In the genomic region with DNA sequence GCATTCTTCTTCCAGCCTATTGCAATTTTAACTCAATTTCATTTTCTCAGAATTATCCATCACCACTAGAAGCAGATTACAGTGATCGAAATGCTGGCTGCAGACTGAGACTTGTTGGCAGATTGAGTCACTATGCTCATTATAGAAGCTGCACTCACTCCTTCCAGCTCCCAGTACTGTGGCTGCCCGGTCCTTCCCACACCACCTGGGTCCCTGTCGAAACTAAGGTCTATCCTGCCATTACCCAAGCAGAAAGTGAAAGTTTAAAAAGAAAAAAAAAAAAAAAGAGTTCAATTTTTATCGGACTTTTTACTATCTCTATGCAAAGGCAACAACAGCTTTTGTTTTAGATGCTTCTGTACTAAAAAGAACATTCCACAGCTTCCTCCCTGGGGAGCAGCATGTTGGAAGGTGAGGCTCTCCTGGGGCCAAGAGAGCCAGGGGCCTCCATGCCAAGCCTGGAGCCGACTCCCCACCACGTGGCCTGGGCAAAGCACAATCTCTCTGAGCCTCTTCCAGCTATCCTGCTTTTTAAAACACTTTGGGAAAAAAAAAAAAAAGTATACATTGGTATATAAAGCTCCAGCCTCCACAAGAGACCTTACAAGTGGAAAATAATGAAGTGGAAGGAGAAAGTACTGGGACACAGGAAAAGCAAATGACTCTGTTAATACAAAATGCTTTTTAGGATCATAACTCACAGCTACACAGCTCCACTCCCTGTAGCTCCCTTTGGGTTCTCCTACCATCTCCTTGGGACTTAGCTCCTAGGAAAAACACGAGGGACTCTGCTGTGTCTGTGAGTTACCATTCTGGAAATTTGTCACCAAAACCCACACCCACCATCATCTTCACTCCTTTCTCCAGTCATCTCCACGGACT, we compare ENCODE assay signal across 13 cellular contexts.
A peak's percentile ranks its signal among the peaks of the same experiment; 100 is the strongest.
DNase-seq lines count a peak whose midpoint lies in the region; ATAC-seq and TF ChIP-seq lines count a peak whose summit lies in the region.
"Had no signal": no experiment of that assay in that cellular context is flagged by ENCODE, and none has a peak within 500 bp of the region (broad histone marks: within the 10 kb centered on the region; RNA-seq: fewer than 3 reads in every experiment).

No MANE protein-coding gene starts in this region.

- peak; percentile 61 for DNase-seq in GM03348 (ENCODE audit: low spot score)
- DNase-seq in mammary epithelial cell = peak; percentile 84
- DNase-seq in right atrium auricular region (ENCODE audit: low spot score) = no peak
- DNase-seq in colonic mucosa = no peak
- DNase-seq in NCI-H1105 (lab: John Stamatoyannopoulos, UW) = no peak
- no peak for DNase-seq in GM10266 (ENCODE audit: extremely low spot score)
- DNase-seq: activated naive CD4-positive, alpha-beta T cell treated with anti-CD3 and anti-CD28 coated beads for 36 hours; CD4-positive, alpha-beta memory T cell; foreskin melanocyte; mesendoderm had no signal

- WGBS in mammary epithelial cell (ENCODE audit: low coverage, missing lambda C conversion rate) = 1% methylated on average over 6 of the region's 8 CpGs

- no peaks in the 10 kb centered on the region for H3K9me3 ChIP-seq in mammary epithelial cell (replicated peaks; ENCODE audit: insufficient read depth, low read length)
- H3K9me3 ChIP-seq in right atrium auricular region = no peaks in the 10 kb centered on the region
- H3K9me3 ChIP-seq in skeletal muscle tissue (ENCODE audit: control insufficient read depth in 3 of 3, low read length in 3 of 3) = no peaks in the 10 kb centered on the region
- H3K9me3 ChIP-seq in colonic mucosa = no peaks in the 10 kb centered on the region

- H3K79me2 ChIP-seq in mammary epithelial cell (ENCODE audit: insufficient read depth, low read length) = peaks cover 43% of the 10 kb centered on the region

- H3K36me3 ChIP-seq in mammary epithelial cell (ENCODE audit: insufficient read depth, low read length) = peaks cover 37% of the 10 kb centered on the region
- H3K36me3 ChIP-seq in right atrium auricular region = peaks cover 56% of the 10 kb centered on the region
- peaks cover 32 to 38% (median 36%) of the 10 kb centered on the region in 3 donors for H3K36me3 ChIP-seq in skeletal muscle tissue (ENCODE audit: control insufficient read depth in 3 of 3, insufficient read depth in 3 of 3, low read length in 3 of 3)
- no peaks in the 10 kb centered on the region for H3K36me3 ChIP-seq in colonic mucosa

- dilution Hi-C loops in mammary epithelial cell (cut with HindIII; ENCODE audit: low sequenced_read_pairs) = no loop called here

- H3K27ac ChIP-seq in mammary epithelial cell (ENCODE audit: insufficient read depth, low read depth, low read length) (peak overlapping the region; percentile 93), right atrium auricular region (peak overlapping the region; percentile 65 to 71), skeletal muscle tissue (ENCODE audit: low read depth, low read length) (peak overlapping the region; percentile 71), colonic mucosa (no peak overlapping the region)

- no peak for ATAC-seq in HG02884 (IDR thresholded peaks at IDR 0.05; ENCODE audit: unreplicated experiment)
- ATAC-seq: GM12878 had no signal

- TF ChIP-seq CTCF in mammary epithelial cell (conservative IDR thresholded peaks at IDR 0.05 in 1 of 2, IDR thresholded peaks at IDR 0.05 in 1 of 2; ENCODE audit: extremely low read depth in 1 of 2, insufficient read depth in 1 of 2, low read depth in 1 of 2, low read length in 2 of 2) = peak in 1 of 2 donors; percentile 3
- no peak for TF ChIP-seq CTCF in right atrium auricular region (IDR thresholded peaks at IDR 0.05)
- TF ChIP-seq CTCF in colonic mucosa (IDR thresholded peaks at IDR 0.05) = no peak
- TF ChIP-seq CTCF in GM10266 (IDR thresholded peaks at IDR 0.05; ENCODE audit: control insufficient read depth, insufficient read depth, low read depth, missing control alignments) = no peak

- intact Hi-C loops in mammary epithelial cell (cut with micrococcal nuclease) = loop anchor here (1.0 to 5.0 kb wide), 2 partner anchors 78 to 259 kb away; a partner anchor contains a TSS
- intact Hi-C loops in colonic mucosa (cut with DNase I) = no loop called here

- no peaks in the 10 kb centered on the region for H3K27me3 ChIP-seq in mammary epithelial cell (ENCODE audit: insufficient read depth, low read length)
- H3K27me3 ChIP-seq in right atrium auricular region = no peaks in the 10 kb centered on the region
- H3K27me3 ChIP-seq in skeletal muscle tissue (ENCODE audit: control insufficient read depth in 3 of 3, insufficient read depth in 3 of 3, low read length in 3 of 3) = no peaks in the 10 kb centered on the region
- H3K27me3 ChIP-seq in colonic mucosa = no peaks in the 10 kb centered on the region

- H3K4me3 ChIP-seq in mammary epithelial cell (replicated peaks in 1 of 3; ENCODE audit: insufficient read depth in 1 of 3, low read depth in 2 of 3, low read length in 3 of 3) = peak overlapping the region in 2 of 3 experiments; percentile 14 to 23
- no peak overlapping the region for H3K4me3 ChIP-seq in right atrium auricular region
- H3K4me3 ChIP-seq in skeletal muscle tissue (ENCODE audit: low read length in 3 of 3) = peak overlapping the region in 2 of 3 donors; percentile 15 to 57
- H3K4me3 ChIP-seq in colonic mucosa = no peak overlapping the region
- H3K4me3 ChIP-seq: GM12878 had no signal

- in situ Hi-C loops in mammary epithelial cell (cut with MboI; ENCODE audit: low sequenced_read_pairs in 2 of 2) = no loop called here

- H3K4me2 ChIP-seq in mammary epithelial cell (ENCODE audit: insufficient read depth, low read depth, low read length) = peak overlapping the region; percentile 82

- H3K4me1 ChIP-seq in mammary epithelial cell (ENCODE audit: insufficient read depth, low read length) (peaks cover 36% of the 10 kb centered on the region), right atrium auricular region (peaks cover 0 to 53% of the 10 kb centered on the region in 2 donors), skeletal muscle tissue (ENCODE audit: control insufficient read depth in 3 of 3, insufficient read depth in 3 of 3, low read length in 3 of 3) (peaks cover 14 to 18% (median 15%) of the 10 kb centered on the region in 3 donors), colonic mucosa (no peaks in the 10 kb centered on the region)

- CTCF ChIA-PET in mammary epithelial cell (lab: Charles Lee; ENCODE audit: low non-redundant PET) = interaction anchor here (0.6 to 0.8 kb wide), 3 partner anchors 10 to 182 kb away, joined by 3 to 8 read pairs (median 4); no protein-coding TSS in a partner anchor

- TSS peak; percentile 68 for BruUV-seq in mammary epithelial cell (replicated peaks; lab: Mats Ljungman, UMichigan)

- peak overlapping the region; percentile 41 for H2AFZ ChIP-seq in mammary epithelial cell (ENCODE audit: low read depth, low read length)

- peak overlapping the region; percentile 82 for H3K9ac ChIP-seq in mammary epithelial cell (ENCODE audit: insufficient read depth, low read length)
- H3K9ac ChIP-seq in skeletal muscle tissue (ENCODE audit: low read depth in 1 of 3, low read length in 3 of 3) = peak overlapping the region; percentile 2 to 63 (median 12)
- no peak overlapping the region for H3K9ac ChIP-seq in colonic mucosa (ENCODE audit: low read depth in 2 of 2, low read length in 2 of 2)

- H4K20me1 ChIP-seq in mammary epithelial cell (ENCODE audit: insufficient read depth, low read length) = no peaks in the 10 kb centered on the region

Comparison
In these comparisons a context has a peak if more than half of its experiments do, and no peak if none do; other contexts are left out.
1. DNase-seq: peak in GM03348 (single experiment) and mammary epithelial cell (single experiment); none in right atrium auricular region (single experiment), colonic mucosa (single experiment), NCI-H1105 (single experiment) and GM10266 (single experiment).
2. H3K4me3 ChIP-seq: peak in mammary epithelial cell (2 of 3) and skeletal muscle tissue (2 of 3); none in right atrium auricular region (0 of 2) and colonic mucosa (single experiment).
3. H3K9ac ChIP-seq: peak in mammary epithelial cell (single experiment) and skeletal muscle tissue (3 of 3); none in colonic mucosa (0 of 2).